In the genomic region with DNA sequence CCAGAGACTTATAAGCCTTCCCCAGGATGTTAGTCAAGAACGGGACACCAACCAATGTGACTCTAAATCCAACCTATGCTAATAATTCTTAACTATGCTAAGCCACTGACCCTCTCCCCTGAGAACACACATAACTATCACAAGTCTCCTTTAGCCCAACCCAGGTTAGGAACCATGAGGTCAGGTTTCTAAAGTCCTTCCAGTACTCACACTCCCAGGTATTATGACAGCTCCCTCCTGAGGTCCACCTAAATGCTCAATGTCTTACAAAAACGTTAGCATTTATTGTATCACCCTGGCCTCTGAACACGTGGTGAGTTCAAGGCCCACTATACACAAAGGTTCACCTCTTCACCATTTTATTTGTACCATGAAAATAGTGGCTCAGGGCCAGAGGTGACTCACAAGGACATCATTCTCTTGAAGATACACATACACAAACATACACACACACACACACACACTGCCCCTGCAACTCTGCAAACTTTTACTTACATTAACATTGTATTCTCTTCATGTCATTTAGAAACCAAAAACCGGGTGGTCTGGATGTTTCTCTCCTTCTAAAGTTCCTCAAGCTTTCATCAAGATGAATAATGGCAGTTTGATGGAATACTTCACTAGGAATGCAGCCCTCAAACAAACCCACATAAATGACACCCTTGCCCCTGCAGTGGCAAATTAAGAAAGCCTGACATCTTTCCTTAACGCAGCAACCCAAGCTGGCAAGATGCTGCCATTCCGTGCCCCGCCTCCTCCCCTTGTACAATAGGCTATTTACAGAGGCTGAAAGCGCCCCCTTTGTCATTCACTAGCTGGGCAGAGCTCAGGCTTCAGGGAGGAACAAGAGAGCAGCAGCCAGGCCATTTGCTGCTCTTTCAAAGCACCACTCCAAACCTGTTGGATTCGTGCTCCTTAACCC, we compare ENCODE assay signal across 11 cellular contexts. TPM values are rescaled to one million over a fixed set of nuclear protein-coding genes. Genes with fewer than 3 reads are reported as not detected.
A peak's percentile ranks its signal among the peaks of the same experiment; 100 is the strongest.
DNase-seq lines count a peak whose midpoint lies in the region; ATAC-seq and TF ChIP-seq lines count a peak whose summit lies in the region.
"Had no signal": no experiment of that assay in that cellular context is flagged by ENCODE, and none has a peak within 500 bp of the region (broad histone marks: within the 10 kb centered on the region; RNA-seq: fewer than 3 reads in every experiment).

No MANE protein-coding gene starts in this region.

- peak overlapping the region; percentile 97 to 100 (median 98) for H3K27ac ChIP-seq in gastrocnemius medialis
- H3K27ac ChIP-seq: lower lobe of right lung had no signal

- H3K4me3 ChIP-seq in gastrocnemius medialis, result peak overlapping the region; percentile 26 to 72 (median 42)
- H3K4me3 ChIP-seq: lower lobe of right lung had no signal

- H3K4me1 ChIP-seq in gastrocnemius medialis, result peaks cover 58 to 66% of the 10 kb centered on the region in 2 donors

- no peak for TF ChIP-seq CTCF in gastrocnemius medialis (IDR thresholded peaks at IDR 0.05 in 4 of 5, conservative IDR thresholded peaks at IDR 0.05 in 1 of 5)

- no peak for TF ChIP-seq POLR2A in gastrocnemius medialis (IDR thresholded peaks at IDR 0.05)

- ATAC-seq in gastrocnemius medialis (peak in 1 of 2 donors; percentile 16), HG03159 (IDR thresholded peaks at IDR 0.05; ENCODE audit: unreplicated experiment) (no peak), GM21515 (IDR thresholded peaks at IDR 0.05; ENCODE audit: unreplicated experiment) (no peak)
- ATAC-seq: lower lobe of right lung; stimulated activated naive CD8-positive, alpha-beta T cell treated with anti-CD3 and anti-CD28 coated beads, Interleukin-15, Interleukin-2, amounts not matched to agents 100 U/mL and 50 U/mL, for 24 hours had no signal

- no peaks in the 10 kb centered on the region for H3K27me3 ChIP-seq in gastrocnemius medialis

- DNase-seq in HT1080 (ENCODE audit: low read depth) (peak; percentile 72), SK-MEL-5 (ENCODE audit: low read depth, low spot score) (peak; percentile 87), head of caudate nucleus (peak; percentile 67 to 95 (median 86)), gastrocnemius medialis (peak in 1 of 2 donors; percentile 78), NCI-H187 treated with DMSO at 0.1 percent for 48 hours (lab: John Stamatoyannopoulos, UW) (no peak)
- DNase-seq in activated CD8-positive, alpha-beta memory T cell treated with anti-CD3 and anti-CD28 coated beads for 24 hours, result no peak
- DNase-seq: activated CD8-positive, alpha-beta memory T cell treated with anti-CD3 and anti-CD28 coated beads, Interleukin-2, amount 50 U/mL, for 4 hours; lower lobe of right lung; stimulated activated naive CD8-positive, alpha-beta T cell treated with anti-CD3 and anti-CD28 coated beads, Interleukin-15, Interleukin-2, amounts not matched to agents 100 U/mL and 50 U/mL, for 24 hours had no signal

- intact Hi-C loops in head of caudate nucleus (cut with DNase I) (no loop called here), gastrocnemius medialis (cut with DNase I; ENCODE audit: low total_unique reads) (no loop called here)

- H3K9me3 ChIP-seq in gastrocnemius medialis, result no peaks in the 10 kb centered on the region
- H3K9me3 ChIP-seq: lower lobe of right lung had no signal

- H3K36me3 ChIP-seq in gastrocnemius medialis, result peaks cover 0 to 8% of the 10 kb centered on the region in 2 donors

- in situ Hi-C loops in SK-MEL-5 (cut with HindIII; ENCODE audit: low pct_unique_long_range_greater_than_20kb, low sequenced_read_pairs) (no loop called here), gastrocnemius medialis (cut with MboI; ENCODE audit: low sequenced_read_pairs in 4 of 4) (loop anchor here in 1 of 4 donors (25.0 kb wide), 1 partner anchor 779 kb away; no protein-coding TSS in a partner anchor)

RNA-seq across cellular contexts. Expression of gene ACSL1, which starts 17.7 kb away (rescaled TPM):
- 6.0 and 6.6 TPM in 2 replicates for total RNA-seq in HT1080 (2014; rRNA removed; shearing (Covaris generic))
- 7.4 and 7.6 TPM in 2 replicates for polyA plus RNA-seq in HT1080 (2015; cell fraction: cytosol; rRNA removed)
- polyA plus RNA-seq in HT1080 (2015; cell fraction: nucleus; rRNA removed), result 7.8 and 10.2 TPM in 2 replicates
- 123 and 126 TPM in 2 replicates for total RNA-seq in SK-MEL-5 (2014; rRNA removed; shearing (Covaris generic))
- 84.5 and 110 TPM in 2 replicates for polyA plus RNA-seq in SK-MEL-5 (2015; cell fraction: cytosol; rRNA removed)
- polyA plus RNA-seq in SK-MEL-5 (2015; cell fraction: nucleus; rRNA removed), result 87.3 and 87.7 TPM in 2 replicates
- total RNA-seq in gastrocnemius medialis, result 1,000 to 10,000 TPM in 3 of 4 donors, 100 to 1,000 TPM in 1; 591 to 2,181 (median 1,316) TPM

Comparison
In these comparisons a context has a peak if more than half of its experiments do, and no peak if none do; other contexts are left out.
1. DNase-seq: peak in HT1080 (single experiment), SK-MEL-5 (single experiment) and head of caudate nucleus (42 of 42); none in activated CD8-positive, alpha-beta memory T cell treated with anti-CD3 and anti-CD28 coated beads for 24 hours (single experiment) and NCI-H187 treated with DMSO at 0.1 percent for 48 hours (single experiment).
2. RNA of gene ACSL1, which starts 17.7 kb away (total RNA-seq): 591 to 2,181 TPM in gastrocnemius medialis and 123 to 126 TPM in SK-MEL-5; 6.0 to 6.6 TPM in HT1080; every median in the first group is over 10 times any median in the second.